16 cellular contexts compared by ENCODE assay signal in genomic region chr1:70778934-70779333, GRCh38.
"Had no signal": no experiment of that assay in that cellular context is flagged by ENCODE, and none has a peak within 500 bp of the region (broad histone marks: within the 10 kb centered on the region; RNA-seq: fewer than 3 reads in every experiment).

No MANE protein-coding gene starts in this region.

- H3K4me3 ChIP-seq: heart right ventricle, mucosa of descending colon, right atrium auricular region, sigmoid colon had no signal

- H3K4me1 ChIP-seq: heart right ventricle, right atrium auricular region, sigmoid colon had no signal

- DNase-seq: effector memory CD4-positive, alpha-beta T cell; foreskin melanocyte; heart right ventricle; hypothalamus; kidney glomerular epithelial cell; mucosa of descending colon; naive thymus-derived CD8-positive, alpha-beta T cell; posterior cingulate gyrus; sigmoid colon; small intestine; stimulated activated CD4-positive, alpha-beta T cell treated with anti-CD3 and anti-CD28 coated beads, Interleukin-12 subunit alpha, Interleukin-12 subunit beta, amount 100 ng/mL, for 4 hours; stimulated activated CD4-positive, alpha-beta T cell treated with anti-CD3 and anti-CD28 coated beads, Interleukin-2, amount 100 ng/mL, for 48 hours; stimulated activated naive CD4-positive, alpha-beta T cell treated with Interleukin-2 at 50 U/mL for 16 hours; trophoblast cell had no signal

- H3K36me3 ChIP-seq: heart right ventricle, neutrophil, right atrium auricular region, sigmoid colon had no signal

- H3K9me3 ChIP-seq: heart right ventricle, mucosa of descending colon, neutrophil, right atrium auricular region, sigmoid colon had no signal

- H3K27ac ChIP-seq: heart right ventricle, neutrophil, right atrium auricular region, sigmoid colon had no signal

- H3K27me3 ChIP-seq: heart right ventricle, neutrophil, right atrium auricular region, sigmoid colon had no signal
